Comparison of ENCODE assay signal across 16 cellular contexts in the genomic region with DNA sequence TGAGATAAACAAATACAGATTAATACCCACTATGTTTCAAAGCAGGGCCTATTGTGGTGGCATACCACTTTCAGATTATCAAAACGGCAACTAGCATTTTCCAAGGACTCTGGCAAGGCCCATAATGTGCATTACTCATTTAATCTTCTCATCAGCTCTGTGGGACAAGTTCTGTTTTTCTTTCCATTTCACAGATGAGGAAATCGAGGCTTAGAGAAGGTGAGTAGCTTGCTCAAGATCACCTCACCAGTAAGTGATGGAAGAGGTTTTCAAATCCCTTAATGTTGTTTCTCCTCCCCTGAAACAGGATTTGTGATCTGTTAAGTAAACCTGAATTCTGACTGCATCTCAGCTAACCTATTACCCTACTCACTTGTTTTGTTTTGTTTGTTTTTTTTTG. TPM values are rescaled to one million over a fixed set of nuclear protein-coding genes. Genes with fewer than 3 reads are reported as not detected.
A peak's percentile ranks its signal among the peaks of the same experiment; 100 is the strongest.
DNase-seq lines count a peak whose midpoint lies in the region; ATAC-seq and TF ChIP-seq lines count a peak whose summit lies in the region.
"Had no signal": no experiment of that assay in that cellular context is flagged by ENCODE, and none has a peak within 500 bp of the region (broad histone marks: within the 10 kb centered on the region; RNA-seq: fewer than 3 reads in every experiment).

No MANE protein-coding gene starts in this region.

- no peak overlapping the region for H3K4me3 ChIP-seq in IMR-90 (ENCODE audit: insufficient read depth, low read depth, low read length)
- no peak overlapping the region for H3K4me3 ChIP-seq in adrenal gland
- no peak overlapping the region for H3K4me3 ChIP-seq in dorsolateral prefrontal cortex
- H3K4me3 ChIP-seq: HAP-1 had no signal

- no peak overlapping the region for H2BK120ac ChIP-seq in IMR-90 (ENCODE audit: low read depth, low read length)

- no TSS peak for BruUV-seq in IMR-90 (replicated peaks; lab: Mats Ljungman, UMichigan)

- H3K9me3 ChIP-seq in IMR-90 (ENCODE audit: control insufficient read depth, insufficient read depth, low read length) (no peaks in the 10 kb centered on the region), adrenal gland (replicated peaks in 1 of 3) (no peaks in the 10 kb centered on the region)
- H3K9me3 ChIP-seq: HAP-1 had no signal

- H2BK15ac ChIP-seq in IMR-90 (ENCODE audit: low read depth, low read length), result no peak overlapping the region

- no peak overlapping the region for H3K56ac ChIP-seq in IMR-90 (ENCODE audit: extremely low read depth, insufficient read depth, low read length)

- 0 out of 4 replicates have a peak overlapping the region, but pooled peaks of 1 of the 2 experiments have one; percentile 26 for H4K8ac ChIP-seq in IMR-90 (ENCODE audit: low read depth in 2 of 2, low read length in 2 of 2)

- TF ChIP-seq RAD21 in IMR-90 (IDR thresholded peaks at IDR 0.05; ENCODE audit: low read length), result no peak

- DNase-seq in IMR-90 (no peak), adrenal gland (no peak), dorsolateral prefrontal cortex (no peak), 8988T (no peak), SIG-M5 treated with dmso at 0.1 percent for 504 hours (lab: John Stamatoyannopoulos, UW; ENCODE audit: unreplicated experiment) (no peak)
- DNase-seq: Calu3; CD4-positive, alpha-beta memory T cell; COR-L47; DMS53; DMS79 treated with DMSO at 0.1 percent for 48 hours; GF-D8; GOT3; HFFc6 had no signal

- intact Hi-C loops in IMR-90 (cut with micrococcal nuclease) (no loop called here), adrenal gland (cut with DNase I) (no loop called here), dorsolateral prefrontal cortex (cut with DNase I) (no loop called here)

- H3K9me1 ChIP-seq in IMR-90 (ENCODE audit: insufficient read depth, low read length), result no peaks in the 10 kb centered on the region

- H3K79me1 ChIP-seq in IMR-90 (ENCODE audit: low read depth in 1 of 2, low read length in 2 of 2), result peaks cover 0 to 4% of the 10 kb centered on the region in 2 experiments; a peak in 1 of 4 replicates

- H2BK20ac ChIP-seq in IMR-90 (ENCODE audit: low read depth, low read length), result no peak overlapping the region

- no peaks in the 10 kb centered on the region for H3K27me3 ChIP-seq in IMR-90 (ENCODE audit: control insufficient read depth, insufficient read depth, low read length)
- H3K27me3 ChIP-seq in adrenal gland, result no peaks in the 10 kb centered on the region
- no peaks in the 10 kb centered on the region for H3K27me3 ChIP-seq in dorsolateral prefrontal cortex

- no peak overlapping the region for H3K9ac ChIP-seq in IMR-90 (ENCODE audit: low read depth, low read length)

- dilution Hi-C loops in IMR-90 (cut with HindIII; ENCODE audit: low sequenced_read_pairs, unreplicated experiment), result no loop called here

- H3K4me1 ChIP-seq in IMR-90 (ENCODE audit: control insufficient read depth, insufficient read depth, low read length) (peaks cover 8% of the 10 kb centered on the region; the same call in 1 of the 2 replicates), adrenal gland (replicated peaks in 1 of 2) (peaks cover 4 to 5% of the 10 kb centered on the region in 2 donors)

- no peak for TF ChIP-seq CTCF in IMR-90 (conservative IDR thresholded peaks at IDR 0.05; ENCODE audit: low read depth, low read length)
- no peak for TF ChIP-seq CTCF in adrenal gland (IDR thresholded peaks at IDR 0.05)
- no peak for TF ChIP-seq CTCF in dorsolateral prefrontal cortex (IDR thresholded peaks at IDR 0.05 in 54 of 56, conservative IDR thresholded peaks at IDR 0.05 in 2 of 56; ENCODE audit: low read depth in 1 of 56, partially characterized antibody in 56 of 56)

- no peak overlapping the region for H4K5ac ChIP-seq in IMR-90 (ENCODE audit: low read depth, low read length)

- 0 out of 2 replicates have a peak overlapping the region, but pooled peaks have one; percentile 8 for H3K14ac ChIP-seq in IMR-90 (replicated peaks; ENCODE audit: low read depth, low read length)

- no peak overlapping the region for H3K18ac ChIP-seq in IMR-90 (ENCODE audit: low read depth, low read length)

- in situ Hi-C loops in IMR-90 (cut with MboI; ENCODE audit: low sequenced_read_pairs), result no loop called here

- CTCF ChIA-PET in IMR-90 (lab: Yijun Ruan, JAX), result interaction anchor here (0.6 to 1.0 kb wide), 2 partner anchors 11 to 298 kb away, joined by 4 to 5 read pairs; no protein-coding TSS in a partner anchor

- no CpG with 5 or more reads among the region's 2 CpGs for WGBS in IMR-90 (ENCODE audit: extremely low coverage in 2 of 2, insufficient read length in 1 of 2), 2 experiments
- WGBS in adrenal gland, 4 donors, result 43 to 55% (median 46%) methylated on average over 2 of the region's 2 CpGs

- no peaks in the 10 kb centered on the region for H4K20me1 ChIP-seq in IMR-90 (ENCODE audit: insufficient read depth, low read length)

- H2AFZ ChIP-seq in IMR-90 (replicated peaks; ENCODE audit: low read length, poor library complexity), result no peak overlapping the region

- H3K23ac ChIP-seq in IMR-90 (ENCODE audit: low read depth, low read length), result no peak overlapping the region

- H2AK9ac ChIP-seq in IMR-90 (replicated peaks; ENCODE audit: low read depth, low read length, poor library complexity), result no peak overlapping the region

- H4K91ac ChIP-seq in IMR-90 (ENCODE audit: insufficient read depth, low read depth, low read length), result no peak overlapping the region

- POLR2A ChIA-PET in IMR-90 (lab: Charles Lee; ENCODE audit: unreplicated experiment), result no interaction called here

- ATAC-seq in IMR-90 (ENCODE audit: low read depth) (no peak), GM19452 (IDR thresholded peaks at IDR 0.05; ENCODE audit: unreplicated experiment) (no peak)

- no peak overlapping the region for H2AK5ac ChIP-seq in IMR-90 (ENCODE audit: low read depth, low read length)

- H3K27ac ChIP-seq in IMR-90 (ENCODE audit: insufficient read depth, low read length) (no peak overlapping the region), adrenal gland (peak overlapping the region in 4 of 5 donors; percentile 41 to 74 (median 54)), dorsolateral prefrontal cortex (peak overlapping the region in 35 of 59 donors; percentile 1 to 85 (median 59)), temporal lobe (ENCODE audit: low read depth, low read length) (peak overlapping the region; percentile 47)

- no peak overlapping the region for H3K4ac ChIP-seq in IMR-90 (ENCODE audit: low read depth, low read length)

- no peak for TF ChIP-seq POLR2A in IMR-90 (IDR thresholded peaks at IDR 0.05; ENCODE audit: low read depth, low read length)
- TF ChIP-seq POLR2A in adrenal gland (IDR thresholded peaks at IDR 0.05), result no peak

- H2BK5ac ChIP-seq in IMR-90 (ENCODE audit: low read depth, low read length, poor library complexity, severe bottlenecking), result no peak overlapping the region

- H3K36me3 ChIP-seq in IMR-90 (ENCODE audit: control insufficient read depth, insufficient read depth, low read length) (no peaks in the 10 kb centered on the region), adrenal gland (replicated peaks in 1 of 2) (no peaks in the 10 kb centered on the region)
- H3K36me3 ChIP-seq: HAP-1 had no signal

- H3K4me2 ChIP-seq in IMR-90 (ENCODE audit: low read depth, low read length), result no peak overlapping the region

TF ChIP-seq in IMR-90, 13 proteins besides CTCF, POLR2A, EP300 and RAD21:
- TF ChIP-seq RFX5 (IDR thresholded peaks at IDR 0.05; ENCODE audit: low read depth, low read length) (no peak), MAFK (IDR thresholded peaks at IDR 0.05; ENCODE audit: low read depth, low read length) (no peak), BHLHE40 (IDR thresholded peaks at IDR 0.05; ENCODE audit: low read depth, low read length) (no peak), FOS (IDR thresholded peaks at IDR 0.05; ENCODE audit: low read depth, low read length) (no peak), NFE2L2 (IDR thresholded peaks at IDR 0.05; ENCODE audit: low read depth, low read length) (no peak), MAZ (IDR thresholded peaks at IDR 0.05; ENCODE audit: borderline replicate concordance, low read depth, low read length) (no peak)
- TF ChIP-seq, protein P1, sequence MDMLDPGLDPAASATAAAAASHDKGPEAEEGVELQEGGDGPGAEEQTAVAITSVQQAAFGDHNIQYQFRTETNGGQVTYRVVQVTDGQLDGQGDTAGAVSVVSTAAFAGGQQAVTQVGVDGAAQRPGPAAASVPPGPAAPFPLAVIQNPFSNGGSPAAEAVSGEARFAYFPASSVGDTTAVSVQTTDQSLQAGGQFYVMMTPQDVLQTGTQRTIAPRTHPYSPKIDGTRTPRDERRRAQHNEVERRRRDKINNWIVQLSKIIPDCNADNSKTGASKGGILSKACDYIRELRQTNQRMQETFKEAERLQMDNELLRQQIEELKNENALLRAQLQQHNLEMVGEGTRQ (IDR thresholded peaks at IDR 0.05; ENCODE audit: low read depth, low read length), result no peak

RNA-seq across cellular contexts. Expression of a gene that starts 3.9 kb away (rescaled TPM):
- total RNA-seq in IMR-90 (2012; rRNA removed) (70.4 and 73.0 TPM in 2 replicates), adrenal gland (10 to 100 TPM; 12.9 to 77.0 (median 56.8) TPM), dorsolateral prefrontal cortex (10 to 100 TPM in 80 of 120 experiments, 1 to 10 TPM in 40; 3.2 to 42.6 (median 13.0) TPM), temporal lobe (8.1 TPM)
- polyA plus RNA-seq in IMR-90 (2012; rRNA removed) (49.4 and 52.3 TPM in 2 replicates), adrenal gland (10 to 100 TPM; 24.6 to 33.1 (median 26.9) TPM)
- 24.5 and 25.8 TPM in 2 replicates for polyA plus RNA-seq in IMR-90 (2012; cell fraction: cytosol; rRNA removed)
- 23.2 and 58.6 TPM in 2 replicates for polyA plus RNA-seq in IMR-90 (2012; cell fraction: nucleus; rRNA removed; ENCODE audit: low replicate concordance)
- polyA plus RNA-seq: CD4-positive, alpha-beta memory T cell had no signal
